In genomic region chr17:22090263-22090935, GRCh38 we compare ENCODE assay signal across 1 cellular context.
TF ChIP-seq lines count a peak whose summit lies in the region.

No MANE protein-coding gene starts in this region.

TF ChIP-seq in K562, 482 proteins besides CTCF, POLR2A, EP300 and RAD21 (continued from another document and continues in another):
- TF ChIP-seq E2F8 (IDR thresholded peaks at IDR 0.05; ENCODE audit: low read depth, partially characterized antibody) = no peak
- peak; percentile 94 for TF ChIP-seq SUPT5H (IDR thresholded peaks at IDR 0.05)
- TF ChIP-seq ZNF444 (CRISPR knock-in tag; IDR thresholded peaks at IDR 0.05) = no peak
- TF ChIP-seq ZNF280B (CRISPR knock-in tag; IDR thresholded peaks at IDR 0.05) = no peak
- TF ChIP-seq NR0B1 (IDR thresholded peaks at IDR 0.05; ENCODE audit: partially characterized antibody) = no peak
- TF ChIP-seq NCOA1 (IDR thresholded peaks at IDR 0.05; ENCODE audit: low read depth) = no peak
- TF ChIP-seq ZNF324 (CRISPR knock-in tag; IDR thresholded peaks at IDR 0.05) = no peak
- peak; percentile 85 for TF ChIP-seq TAF1 (IDR thresholded peaks at IDR 0.05; ENCODE audit: control insufficient read depth, extremely low read depth, insufficient read depth, low read length, severe bottlenecking)
- TF ChIP-seq ZBTB17 (CRISPR knock-in tag; IDR thresholded peaks at IDR 0.05) = no peak
- TF ChIP-seq TAF9B (IDR thresholded peaks at IDR 0.05; ENCODE audit: partially characterized antibody) = peak; percentile 48
- no peak for TF ChIP-seq MAFK (IDR thresholded peaks at IDR 0.05; ENCODE audit: low read length)
- TF ChIP-seq THRB (CRISPR knock-in tag; conservative IDR thresholded peaks at IDR 0.05) = 0 out of 2 replicates have a peak, but pooled peaks have one; percentile 10
- no peak for TF ChIP-seq MTF1 (CRISPR knock-in tag; IDR thresholded peaks at IDR 0.05; ENCODE audit: borderline replicate concordance)
- no peak for TF ChIP-seq ATF2 (CRISPR knock-in tag; IDR thresholded peaks at IDR 0.05)
- TF ChIP-seq PATZ1 (CRISPR knock-in tag; IDR thresholded peaks at IDR 0.05; ENCODE audit: borderline replicate concordance) = no peak
- no peak for TF ChIP-seq KLF6 (CRISPR knock-in tag; IDR thresholded peaks at IDR 0.05; ENCODE audit: borderline replicate concordance)
- no peak for TF ChIP-seq PCBP2 (IDR thresholded peaks at IDR 0.05; ENCODE audit: low read depth, low read length, poor library complexity, severe bottlenecking)
- TF ChIP-seq NFE2L1 (tag; IDR thresholded peaks at IDR 0.05; ENCODE audit: borderline replicate concordance, low read depth) = no peak
- no peak for TF ChIP-seq ZNF586 (CRISPR knock-in tag; conservative IDR thresholded peaks at IDR 0.05)
- TF ChIP-seq XRCC4 (IDR thresholded peaks at IDR 0.05; ENCODE audit: extremely low read depth, insufficient read depth, insufficient read length) = no peak
- TF ChIP-seq ZNF143 (CRISPR knock-in tag; IDR thresholded peaks at IDR 0.05) = no peak
- TF ChIP-seq JUND (IDR thresholded peaks at IDR 0.05; ENCODE audit: borderline replicate concordance, low read depth, low read length) = no peak
- no peak for TF ChIP-seq JUND (tag; IDR thresholded peaks at IDR 0.05; ENCODE audit: borderline replicate concordance, low read depth, low read length)
- no peak for TF ChIP-seq FOXM1 (IDR thresholded peaks at IDR 0.05; ENCODE audit: low read depth)
- TF ChIP-seq FOXM1 (CRISPR knock-in tag; IDR thresholded peaks at IDR 0.05; ENCODE audit: low read depth) = no peak
- TF ChIP-seq PML (IDR thresholded peaks at IDR 0.05; ENCODE audit: low read length) = peak; percentile 75
- TF ChIP-seq ATF1 (CRISPR knock-in tag; IDR thresholded peaks at IDR 0.05) = no peak
- TF ChIP-seq ATF1 (tag; IDR thresholded peaks at IDR 0.05) = peak; percentile 48
- TF ChIP-seq NUFIP1 (IDR thresholded peaks at IDR 0.05; ENCODE audit: partially characterized antibody) = no peak
- TF ChIP-seq ZNF780A (CRISPR knock-in tag; IDR thresholded peaks at IDR 0.05) = no peak
- no peak for TF ChIP-seq ZNF134 (CRISPR knock-in tag; conservative IDR thresholded peaks at IDR 0.05)
- no peak for TF ChIP-seq DPF2 (IDR thresholded peaks at IDR 0.05)
- TF ChIP-seq TCF7L2 (IDR thresholded peaks at IDR 0.05; ENCODE audit: low read depth, low read length) = no peak
- peak in 1 of 2 experiments; percentile 47; a peak in 1 of 4 replicates for TF ChIP-seq RCOR1 (IDR thresholded peaks at IDR 0.05; ENCODE audit: borderline replicate concordance in 1 of 2, low read depth in 2 of 2, low read length in 2 of 2)
- TF ChIP-seq HSF4 (CRISPR knock-in tag; IDR thresholded peaks at IDR 0.05; ENCODE audit: borderline replicate concordance) = no peak
- TF ChIP-seq NCOA2 (IDR thresholded peaks at IDR 0.05; ENCODE audit: partially characterized antibody in 2 of 2) = no peak
- TF ChIP-seq FOS (IDR thresholded peaks at IDR 0.05; ENCODE audit: extremely low read depth, insufficient read length) = peak; percentile 81
- no peak for TF ChIP-seq STAT5A (IDR thresholded peaks at IDR 0.05; ENCODE audit: borderline replicate concordance, low read length)
- no peak for TF ChIP-seq ZNF696 (CRISPR knock-in tag; conservative IDR thresholded peaks at IDR 0.05)
- no peak for TF ChIP-seq BRD4 (IDR thresholded peaks at IDR 0.05)
- no peak for TF ChIP-seq SIN3B (IDR thresholded peaks at IDR 0.05; ENCODE audit: low read depth)
- TF ChIP-seq ZNF184 (CRISPR knock-in tag; IDR thresholded peaks at IDR 0.05) = no peak
- no peak for TF ChIP-seq MCM2 (IDR thresholded peaks at IDR 0.05; ENCODE audit: low read depth)
- TF ChIP-seq POLR3A (IDR thresholded peaks at IDR 0.05; ENCODE audit: borderline replicate concordance, extremely low read depth, insufficient read depth, insufficient read length) = no peak
- TF ChIP-seq ETS2 (tag; IDR thresholded peaks at IDR 0.05; ENCODE audit: borderline replicate concordance, poor library complexity, severe bottlenecking) = no peak
- no peak for TF ChIP-seq U2AF2 (optimal IDR thresholded peaks at IDR 0.05; ENCODE audit: low read depth, low read length)
- TF ChIP-seq NR1H2 (CRISPR knock-in tag; IDR thresholded peaks at IDR 0.05) = no peak
- no peak for TF ChIP-seq ZNF23 (CRISPR knock-in tag; IDR thresholded peaks at IDR 0.05)
- TF ChIP-seq KAT8 (IDR thresholded peaks at IDR 0.05; ENCODE audit: low read depth) = no peak
- TF ChIP-seq FOXP4 (CRISPR knock-in tag; IDR thresholded peaks at IDR 0.05; ENCODE audit: borderline replicate concordance) = no peak
- no peak for TF ChIP-seq CBX5 (IDR thresholded peaks at IDR 0.05; ENCODE audit: borderline replicate concordance, low read depth)
- TF ChIP-seq DDX20 (tag; IDR thresholded peaks at IDR 0.05; ENCODE audit: low read depth) = no peak
- no peak for TF ChIP-seq ZNF436 (CRISPR knock-in tag; IDR thresholded peaks at IDR 0.05)
- no peak for TF ChIP-seq SRSF1 (IDR thresholded peaks at IDR 0.05; ENCODE audit: low read depth, low read length)
- peak in 1 of 2 experiments; percentile 59; a peak in 3 of 4 replicates for TF ChIP-seq MNT (conservative IDR thresholded peaks at IDR 0.05)
- TF ChIP-seq SPI1 (IDR thresholded peaks at IDR 0.05; ENCODE audit: borderline replicate concordance, low read depth, low read length) = no peak
- TF ChIP-seq CXXC5 (CRISPR knock-in tag; IDR thresholded peaks at IDR 0.05) = no peak
- TF ChIP-seq BRD9 (IDR thresholded peaks at IDR 0.05; ENCODE audit: low read depth, partially characterized antibody) = no peak
- TF ChIP-seq HMG20B (CRISPR knock-in tag; IDR thresholded peaks at IDR 0.05) = no peak
- no peak for TF ChIP-seq ZNF175 (CRISPR knock-in tag; IDR thresholded peaks at IDR 0.05; ENCODE audit: low read depth)
- no peak for TF ChIP-seq DIDO1 (tag; IDR thresholded peaks at IDR 0.05; ENCODE audit: low read depth)
- peak; percentile 80 for TF ChIP-seq GTF2B (IDR thresholded peaks at IDR 0.05; ENCODE audit: extremely low read depth, insufficient read length)
- no peak for TF ChIP-seq KAT7 (CRISPR knock-in tag; IDR thresholded peaks at IDR 0.05; ENCODE audit: borderline replicate concordance)
